Comparison of ENCODE assay signal across 17 cellular contexts in genomic region chr22:46909237-46910030, GRCh38.
DNase-seq lines count a peak whose midpoint lies in the region; ATAC-seq and TF ChIP-seq lines count a peak whose summit lies in the region.
"Had no signal": no experiment of that assay in that cellular context is flagged by ENCODE, and none has a peak within 500 bp of the region (broad histone marks: within the 10 kb centered on the region; RNA-seq: fewer than 3 reads in every experiment).

No MANE protein-coding gene starts in this region.

- POLR2A ChIA-PET in activated CD8-positive, alpha-beta T cell treated with anti-CD3 and anti-CD28 coated beads, Interleukin-2, amount 10 ng/mL, durations not matched to agents 7 days and 5 days (lab: Charles Lee): no interaction called here
- POLR2A ChIA-PET in activated CD8-positive, alpha-beta T cell treated with anti-CD3 and anti-CD28 coated beads for 36 hours (lab: Charles Lee): no interaction called here

- no peak overlapping the region for H3K4me3 Mint-ChIP-seq in activated CD8-positive, alpha-beta T cell treated with anti-CD3 and anti-CD28 coated beads, Interleukin-2, amount 10 ng/mL, durations not matched to agents 7 days and 5 days
- no peak overlapping the region for H3K4me3 Mint-ChIP-seq in activated CD8-positive, alpha-beta T cell treated with anti-CD3 and anti-CD28 coated beads for 36 hours
- H3K4me3 Mint-ChIP-seq in activated T-helper 17 cell treated with anti-CD3 and anti-CD28 coated beads, Interleukin-2, amount 50 U/mL, for 72 hours: no peak overlapping the region
- H3K4me3 Mint-ChIP-seq in osteocyte (ENCODE audit: unreplicated experiment): no peak overlapping the region
- H3K4me3 Mint-ChIP-seq: CD4-positive, alpha-beta memory T cell had no signal

- H3K4me1 Mint-ChIP-seq in activated CD8-positive, alpha-beta T cell treated with anti-CD3 and anti-CD28 coated beads, Interleukin-2, amount 10 ng/mL, durations not matched to agents 7 days and 5 days (ENCODE audit: low read depth): no peaks in the 10 kb centered on the region
- no peaks in the 10 kb centered on the region for H3K4me1 Mint-ChIP-seq in activated CD8-positive, alpha-beta T cell treated with anti-CD3 and anti-CD28 coated beads for 36 hours (ENCODE audit: low read depth)
- H3K4me1 Mint-ChIP-seq in activated T-helper 17 cell treated with anti-CD3 and anti-CD28 coated beads, Interleukin-2, amount 50 U/mL, for 72 hours: peaks cover 20% of the 10 kb centered on the region
- H3K4me1 Mint-ChIP-seq in osteocyte (ENCODE audit: unreplicated experiment): no peaks in the 10 kb centered on the region

- CTCF ChIA-PET in activated CD8-positive, alpha-beta T cell treated with anti-CD3 and anti-CD28 coated beads, Interleukin-2, amount 10 ng/mL, durations not matched to agents 7 days and 5 days (lab: Charles Lee): no interaction called here
- CTCF ChIA-PET in activated CD8-positive, alpha-beta T cell treated with anti-CD3 and anti-CD28 coated beads for 36 hours (lab: Charles Lee): no interaction called here

- H3K27ac Mint-ChIP-seq in activated CD8-positive, alpha-beta T cell treated with anti-CD3 and anti-CD28 coated beads, Interleukin-2, amount 10 ng/mL, durations not matched to agents 7 days and 5 days: peak overlapping the region; percentile 25
- H3K27ac Mint-ChIP-seq in activated CD8-positive, alpha-beta T cell treated with anti-CD3 and anti-CD28 coated beads for 36 hours: no peak overlapping the region
- H3K27ac Mint-ChIP-seq in activated T-helper 17 cell treated with anti-CD3 and anti-CD28 coated beads, Interleukin-2, amount 50 U/mL, for 72 hours: peak overlapping the region; percentile 49
- no peak overlapping the region for H3K27ac Mint-ChIP-seq in osteocyte (ENCODE audit: unreplicated experiment)

- peaks cover 5% of the 10 kb centered on the region for H3K36me3 Mint-ChIP-seq in activated CD8-positive, alpha-beta T cell treated with anti-CD3 and anti-CD28 coated beads, Interleukin-2, amount 10 ng/mL, durations not matched to agents 7 days and 5 days (ENCODE audit: low read depth)
- H3K36me3 Mint-ChIP-seq in activated CD8-positive, alpha-beta T cell treated with anti-CD3 and anti-CD28 coated beads for 36 hours (ENCODE audit: low read depth): peaks cover 8% of the 10 kb centered on the region
- peaks cover 93% of the 10 kb centered on the region for H3K36me3 Mint-ChIP-seq in activated T-helper 17 cell treated with anti-CD3 and anti-CD28 coated beads, Interleukin-2, amount 50 U/mL, for 72 hours (ENCODE audit: low read depth)
- H3K36me3 Mint-ChIP-seq in osteocyte (ENCODE audit: unreplicated experiment): peaks cover 7% of the 10 kb centered on the region

- intact Hi-C loops in activated CD8-positive, alpha-beta T cell treated with anti-CD3 and anti-CD28 coated beads for 36 hours (cut with micrococcal nuclease): no loop called here

- ATAC-seq in activated CD8-positive, alpha-beta T cell treated with anti-CD3 and anti-CD28 coated beads, Interleukin-2, amount 10 ng/mL, durations not matched to agents 7 days and 5 days: no peak
- no peak for ATAC-seq in activated CD8-positive, alpha-beta T cell treated with anti-CD3 and anti-CD28 coated beads for 36 hours
- no peak for ATAC-seq in activated T-helper 17 cell treated with anti-CD3 and anti-CD28 coated beads, Interleukin-2, amount 50 U/mL, for 72 hours (replicated peaks)
- no peak for ATAC-seq in left lobe of liver
- ATAC-seq in HG03196 (IDR thresholded peaks at IDR 0.05; ENCODE audit: unreplicated experiment): no peak
- ATAC-seq: PC-3 had no signal

- DNase-seq in activated CD8-positive, alpha-beta T cell treated with anti-CD3 and anti-CD28 coated beads, Interleukin-2, amount 10 ng/mL, durations not matched to agents 7 days and 5 days: no peak
- no peak for DNase-seq in activated CD8-positive, alpha-beta T cell treated with anti-CD3 and anti-CD28 coated beads for 36 hours
- DNase-seq in left lobe of liver (ENCODE audit: low spot score) (peak; percentile 41), osteocyte (ENCODE audit: extremely low spot score, unreplicated experiment) (peak; percentile 80), dedifferentiated amniotic fluid mesenchymal stem cell (ENCODE audit: extremely low spot score) (no peak), AG20443 (ENCODE audit: low spot score) (no peak)
- DNase-seq: 8988T; CD4-positive, alpha-beta memory T cell; DMS79; GOT3; NCI-H1092 treated with DMSO at 0.1 percent for 48 hours; NCI-H1694; NCI-H510A treated with DMSO at 0.1 percent for 48 hours; NCI-H82; PC-3 had no signal

- no peaks in the 10 kb centered on the region for H3K27me3 Mint-ChIP-seq in activated CD8-positive, alpha-beta T cell treated with anti-CD3 and anti-CD28 coated beads, Interleukin-2, amount 10 ng/mL, durations not matched to agents 7 days and 5 days (ENCODE audit: low read depth)
- H3K27me3 Mint-ChIP-seq in activated CD8-positive, alpha-beta T cell treated with anti-CD3 and anti-CD28 coated beads for 36 hours: no peaks in the 10 kb centered on the region
- no peaks in the 10 kb centered on the region for H3K27me3 Mint-ChIP-seq in activated T-helper 17 cell treated with anti-CD3 and anti-CD28 coated beads, Interleukin-2, amount 50 U/mL, for 72 hours
- no peaks in the 10 kb centered on the region for H3K27me3 Mint-ChIP-seq in osteocyte (ENCODE audit: unreplicated experiment)
- H3K27me3 Mint-ChIP-seq: CD4-positive, alpha-beta memory T cell had no signal

- no peak for TF ChIP-seq CTCF in activated CD8-positive, alpha-beta T cell treated with anti-CD3 and anti-CD28 coated beads for 36 hours (IDR thresholded peaks at IDR 0.05)
- no peak for TF ChIP-seq CTCF in osteocyte (IDR thresholded peaks at IDR 0.05)

- no peaks in the 10 kb centered on the region for H3K9me3 Mint-ChIP-seq in activated CD8-positive, alpha-beta T cell treated with anti-CD3 and anti-CD28 coated beads, Interleukin-2, amount 10 ng/mL, durations not matched to agents 7 days and 5 days (ENCODE audit: insufficient read depth)
- no peaks in the 10 kb centered on the region for H3K9me3 Mint-ChIP-seq in activated CD8-positive, alpha-beta T cell treated with anti-CD3 and anti-CD28 coated beads for 36 hours
- no peaks in the 10 kb centered on the region for H3K9me3 Mint-ChIP-seq in activated T-helper 17 cell treated with anti-CD3 and anti-CD28 coated beads, Interleukin-2, amount 50 U/mL, for 72 hours
- H3K9me3 Mint-ChIP-seq in osteocyte (ENCODE audit: unreplicated experiment): no peaks in the 10 kb centered on the region

Comparison
In these comparisons a context has a peak if more than half of its experiments do, and no peak if none do; other contexts are left out.
1. H3K27ac Mint-ChIP-seq: peak in activated CD8-positive, alpha-beta T cell treated with anti-CD3 and anti-CD28 coated beads, Interleukin-2, amount 10 ng/mL, durations not matched to agents 7 days and 5 days (single experiment) and activated T-helper 17 cell treated with anti-CD3 and anti-CD28 coated beads, Interleukin-2, amount 50 U/mL, for 72 hours (single experiment); none in activated CD8-positive, alpha-beta T cell treated with anti-CD3 and anti-CD28 coated beads for 36 hours (single experiment) and osteocyte (single experiment).
2. DNase-seq: peak in left lobe of liver (single experiment) and osteocyte (single experiment); none in activated CD8-positive, alpha-beta T cell treated with anti-CD3 and anti-CD28 coated beads, Interleukin-2, amount 10 ng/mL, durations not matched to agents 7 days and 5 days (single experiment), activated CD8-positive, alpha-beta T cell treated with anti-CD3 and anti-CD28 coated beads for 36 hours (single experiment), dedifferentiated amniotic fluid mesenchymal stem cell (single experiment) and AG20443 (single experiment).